1 cellular context compared by ENCODE assay signal in the genomic region with DNA sequence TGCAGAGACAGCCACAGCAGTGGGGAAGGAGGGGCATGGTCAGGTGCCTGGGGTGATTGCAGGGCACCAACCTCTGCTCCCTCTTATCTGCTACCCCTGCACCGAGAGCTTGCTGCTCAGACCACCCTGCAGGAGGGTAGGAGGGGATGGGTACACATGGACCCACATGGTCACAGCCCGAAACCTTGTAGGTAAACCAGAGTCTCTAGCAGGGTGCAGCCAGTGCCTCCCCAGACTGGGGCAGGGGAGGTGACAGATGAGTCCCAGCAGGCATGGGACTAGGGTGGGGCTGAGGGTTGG.
TF ChIP-seq lines count a peak whose summit lies in the region.

No MANE protein-coding gene starts in this region.

TF ChIP-seq in SK-N-SH, 30 proteins besides CTCF, POLR2A, EP300 and RAD21:
- TF ChIP-seq, protein P1, sequence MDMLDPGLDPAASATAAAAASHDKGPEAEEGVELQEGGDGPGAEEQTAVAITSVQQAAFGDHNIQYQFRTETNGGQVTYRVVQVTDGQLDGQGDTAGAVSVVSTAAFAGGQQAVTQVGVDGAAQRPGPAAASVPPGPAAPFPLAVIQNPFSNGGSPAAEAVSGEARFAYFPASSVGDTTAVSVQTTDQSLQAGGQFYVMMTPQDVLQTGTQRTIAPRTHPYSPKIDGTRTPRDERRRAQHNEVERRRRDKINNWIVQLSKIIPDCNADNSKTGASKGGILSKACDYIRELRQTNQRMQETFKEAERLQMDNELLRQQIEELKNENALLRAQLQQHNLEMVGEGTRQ (IDR thresholded peaks at IDR 0.05; ENCODE audit: borderline replicate concordance, low read depth, low read length), result no peak
- no peak for TF ChIP-seq SMC3 (IDR thresholded peaks at IDR 0.05; ENCODE audit: low read depth, low read length)
- TF ChIP-seq, protein P2, sequence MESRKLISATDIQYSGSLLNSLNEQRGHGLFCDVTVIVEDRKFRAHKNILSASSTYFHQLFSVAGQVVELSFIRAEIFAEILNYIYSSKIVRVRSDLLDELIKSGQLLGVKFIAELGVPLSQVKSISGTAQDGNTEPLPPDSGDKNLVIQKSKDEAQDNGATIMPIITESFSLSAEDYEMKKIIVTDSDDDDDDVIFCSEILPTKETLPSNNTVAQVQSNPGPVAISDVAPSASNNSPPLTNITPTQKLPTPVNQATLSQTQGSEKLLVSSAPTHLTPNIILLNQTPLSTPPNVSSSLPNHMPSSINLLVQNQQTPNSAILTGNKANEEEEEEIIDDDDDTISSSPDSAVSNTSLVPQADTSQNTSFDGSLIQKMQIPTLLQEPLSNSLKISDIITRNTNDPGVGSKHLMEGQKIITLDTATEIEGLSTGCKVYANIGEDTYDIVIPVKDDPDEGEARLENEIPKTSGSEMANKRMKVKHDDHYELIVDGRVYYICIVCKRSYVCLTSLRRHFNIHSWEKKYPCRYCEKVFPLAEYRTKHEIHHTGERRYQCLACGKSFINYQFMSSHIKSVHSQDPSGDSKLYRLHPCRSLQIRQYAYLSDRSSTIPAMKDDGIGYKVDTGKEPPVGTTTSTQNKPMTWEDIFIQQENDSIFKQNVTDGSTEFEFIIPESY (IDR thresholded peaks at IDR 0.05; ENCODE audit: borderline replicate concordance, low read depth), result no peak
- TF ChIP-seq JUND (IDR thresholded peaks at IDR 0.05), result no peak
- TF ChIP-seq GATA2 (CRISPR knock-in tag; IDR thresholded peaks at IDR 0.05), result no peak
- TF ChIP-seq, protein P3, sequence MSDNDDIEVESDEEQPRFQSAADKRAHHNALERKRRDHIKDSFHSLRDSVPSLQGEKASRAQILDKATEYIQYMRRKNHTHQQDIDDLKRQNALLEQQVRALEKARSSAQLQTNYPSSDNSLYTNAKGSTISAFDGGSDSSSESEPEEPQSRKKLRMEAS (IDR thresholded peaks at IDR 0.05; ENCODE audit: low read depth), result no peak
- TF ChIP-seq NFIC (IDR thresholded peaks at IDR 0.05; ENCODE audit: borderline replicate concordance), result no peak
- TF ChIP-seq TCF12 (IDR thresholded peaks at IDR 0.05), result no peak
- no peak for TF ChIP-seq YY1 (IDR thresholded peaks at IDR 0.05; ENCODE audit: low read depth)
- TF ChIP-seq, protein P4, sequence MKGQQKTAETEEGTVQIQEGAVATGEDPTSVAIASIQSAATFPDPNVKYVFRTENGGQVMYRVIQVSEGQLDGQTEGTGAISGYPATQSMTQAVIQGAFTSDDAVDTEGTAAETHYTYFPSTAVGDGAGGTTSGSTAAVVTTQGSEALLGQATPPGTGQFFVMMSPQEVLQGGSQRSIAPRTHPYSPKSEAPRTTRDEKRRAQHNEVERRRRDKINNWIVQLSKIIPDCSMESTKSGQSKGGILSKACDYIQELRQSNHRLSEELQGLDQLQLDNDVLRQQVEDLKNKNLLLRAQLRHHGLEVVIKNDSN (IDR thresholded peaks at IDR 0.05; ENCODE audit: borderline replicate concordance, low read depth), result no peak
- TF ChIP-seq MEF2A (IDR thresholded peaks at IDR 0.05; ENCODE audit: borderline replicate concordance, low read depth), result no peak
- TF ChIP-seq EZH2phosphoT487 (IDR thresholded peaks at IDR 0.05; ENCODE audit: borderline replicate concordance, low read depth), result no peak
- no peak for TF ChIP-seq FOSL2 (IDR thresholded peaks at IDR 0.05; ENCODE audit: borderline replicate concordance, low read depth)
